ENCODE assay signal across 31 cellular contexts in the genomic region with DNA sequence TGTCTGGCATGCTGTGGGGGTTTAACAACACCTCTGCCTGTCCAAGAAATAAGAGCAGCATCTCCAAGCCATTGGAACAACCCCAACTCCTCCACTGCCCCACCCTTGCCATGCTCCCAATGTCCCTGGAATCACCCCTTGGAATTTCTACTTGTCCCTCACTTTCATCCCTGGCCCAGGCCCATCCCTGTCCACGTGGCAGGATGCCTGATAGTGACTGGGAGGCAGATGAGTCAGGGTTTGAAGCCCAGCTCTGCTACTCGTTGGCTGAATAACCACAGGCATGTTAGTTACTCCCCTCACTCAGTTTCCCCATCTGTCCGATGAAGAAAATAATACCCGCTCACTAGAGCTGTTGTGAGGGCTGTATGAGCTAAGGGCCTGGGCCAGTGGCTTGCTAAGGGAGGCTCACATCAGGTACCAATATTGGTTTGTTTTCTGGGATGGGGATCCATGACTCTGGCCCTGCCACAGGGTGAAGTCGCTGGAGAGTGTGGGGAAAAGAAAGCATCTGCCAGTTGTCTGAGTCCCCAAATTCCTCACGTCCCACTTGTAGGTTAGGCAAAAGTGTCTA.
DNase-seq lines count a peak whose midpoint lies in the region; ATAC-seq and TF ChIP-seq lines count a peak whose summit lies in the region.
"Had no signal": no experiment of that assay in that cellular context is flagged by ENCODE, and none has a peak within 500 bp of the region (broad histone marks: within the 10 kb centered on the region; RNA-seq: fewer than 3 reads in every experiment).

No MANE protein-coding gene starts in this region.

- peaks cover 12% of the 10 kb centered on the region for H3K27me3 Mint-ChIP-seq in HFFc6 (ENCODE audit: insufficient read depth)
- H3K27me3 Mint-ChIP-seq in activated T-cell treated with anti-CD3 and anti-CD28 coated beads, Interleukin-2, amount 50 U/mL, for 72 hours (ENCODE audit: low read depth): no peaks in the 10 kb centered on the region

- H3K36me3 Mint-ChIP-seq in HFFc6 (ENCODE audit: low read depth): no peaks in the 10 kb centered on the region
- H3K36me3 Mint-ChIP-seq in activated T-cell treated with anti-CD3 and anti-CD28 coated beads, Interleukin-2, amount 50 U/mL, for 72 hours (ENCODE audit: insufficient read depth in 2 of 2): peaks cover 2 to 3% of the 10 kb centered on the region in 2 donors
- H3K36me3 Mint-ChIP-seq: CD14-positive monocyte, natural killer cell had no signal

- no peak for ATAC-seq in activated T-cell treated with anti-CD3 and anti-CD28 coated beads, Interleukin-2, amount 50 U/mL, for 72 hours (replicated peaks in 1 of 2)
- ATAC-seq in GM19467 (IDR thresholded peaks at IDR 0.05; ENCODE audit: unreplicated experiment): no peak
- ATAC-seq: activated T-cell treated with anti-CD3 and anti-CD28 coated beads, Interleukin-2, amount 50 U/mL, for 4 hours; lower lobe of right lung; natural killer cell; Panc1 had no signal

- H3K9me3 Mint-ChIP-seq in HFFc6: no peaks in the 10 kb centered on the region
- peaks cover 2% of the 10 kb centered on the region in 2 donors for H3K9me3 Mint-ChIP-seq in activated T-cell treated with anti-CD3 and anti-CD28 coated beads, Interleukin-2, amount 50 U/mL, for 72 hours
- H3K9me3 Mint-ChIP-seq: activated CD4-positive, alpha-beta T cell treated with anti-CD3 and anti-CD28 coated beads, Interleukin-2, amount 10 ng/mL, durations not matched to agents 24 days and 14 days; natural killer cell had no signal

- H3K4me3 ChIP-seq in cardiac fibroblast (replicated peaks in 1 of 2; ENCODE audit: low read depth in 2 of 2, low read length in 2 of 2): no peak overlapping the region
- H3K4me3 ChIP-seq: esophagus squamous epithelium, hepatocyte, lower lobe of right lung, sigmoid colon, tibial nerve had no signal

- H3K27ac Mint-ChIP-seq in HFFc6: peak overlapping the region; percentile 55
- no peak overlapping the region for H3K27ac Mint-ChIP-seq in activated T-cell treated with anti-CD3 and anti-CD28 coated beads, Interleukin-2, amount 50 U/mL, for 72 hours
- H3K27ac Mint-ChIP-seq: activated CD4-positive, alpha-beta T cell treated with anti-CD3 and anti-CD28 coated beads, Interleukin-2, amount 10 ng/mL, durations not matched to agents 24 days and 14 days; natural killer cell had no signal

- H3K4me3 Mint-ChIP-seq in HFFc6: no peak overlapping the region
- no peak overlapping the region for H3K4me3 Mint-ChIP-seq in activated T-cell treated with anti-CD3 and anti-CD28 coated beads, Interleukin-2, amount 50 U/mL, for 72 hours
- H3K4me3 Mint-ChIP-seq: activated CD4-positive, alpha-beta T cell treated with anti-CD3 and anti-CD28 coated beads, Interleukin-2, amount 10 ng/mL, durations not matched to agents 24 days and 14 days; activated T-cell treated with anti-CD3 and anti-CD28 coated beads, Interleukin-2, amount 50 U/mL, for 4 hours; CD14-positive monocyte; natural killer cell had no signal

- DNase-seq in EH (ENCODE audit: low read depth): peak; percentile 47
- peak; percentile 27 for DNase-seq in HFFc6
- peak; percentile 4 to 6 for DNase-seq in cardiac fibroblast (ENCODE audit: low read depth in 2 of 2)
- DNase-seq in myocyte (ENCODE audit: low read depth): peak; percentile 23
- DNase-seq in activated T-cell treated with anti-CD3 and anti-CD28 coated beads, Interleukin-2, amount 50 U/mL, for 72 hours: no peak
- DNase-seq in activated CD4-positive, alpha-beta T cell treated with anti-CD3 and anti-CD28 coated beads, Interleukin-2, amount 50 U/mL, for 48 hours: no peak
- DNase-seq: activated CD4-positive, alpha-beta T cell treated with anti-CD3 and anti-CD28 coated beads, Interleukin-2, amount 10 ng/mL, durations not matched to agents 24 days and 14 days; activated gamma-delta T cell treated with Interleukin-2 at 50 U/mL for 16 hours; activated T-cell treated with anti-CD3 and anti-CD28 coated beads, Interleukin-2, amount 50 U/mL, for 4 hours; Caco-2; cerebellar nuclear complex; DMS53; esophagus squamous epithelium; GF-D8; lower lobe of right lung; MV-4-11; natural killer cell; NCI-H1436 treated with DMSO at 0.1 percent for 48 hours; NCI-H2081 treated with DMSO at 0.1 percent for 48 hours; NCI-H2227 treated with DMSO at 0.1 percent for 48 hours; NCI-H526 treated with DMSO at 0.1 percent for 48 hours; occipital lobe; SHP77; sigmoid colon; stimulated activated CD4-positive, alpha-beta T cell treated with anti-CD3 and anti-CD28 coated beads, Interleukin-4, amount 100 ng/mL, for 4 hours; T-helper 9 cell had no signal

- TF ChIP-seq CTCF in HFFc6 (IDR thresholded peaks at IDR 0.05): no peak
- TF ChIP-seq CTCF in cardiac fibroblast (IDR thresholded peaks at IDR 0.05; ENCODE audit: low read depth, low read length): no peak

- H3K4me1 Mint-ChIP-seq in HFFc6 (ENCODE audit: low read depth): peaks cover 16% of the 10 kb centered on the region
- peaks cover 40% of the 10 kb centered on the region for H3K4me1 Mint-ChIP-seq in activated T-cell treated with anti-CD3 and anti-CD28 coated beads, Interleukin-2, amount 50 U/mL, for 72 hours (ENCODE audit: low read depth)
- H3K4me1 Mint-ChIP-seq: natural killer cell had no signal

Comparison
In these comparisons a context has a peak if more than half of its experiments do, and no peak if none do; other contexts are left out.
1. DNase-seq: peak in EH (single experiment), HFFc6 (single experiment), cardiac fibroblast (2 of 2) and myocyte (single experiment); none in activated T-cell treated with anti-CD3 and anti-CD28 coated beads, Interleukin-2, amount 50 U/mL, for 72 hours (0 of 2) and activated CD4-positive, alpha-beta T cell treated with anti-CD3 and anti-CD28 coated beads, Interleukin-2, amount 50 U/mL, for 48 hours (0 of 2).